ENCODE assay signal across 1 cellular context in the genomic region with DNA sequence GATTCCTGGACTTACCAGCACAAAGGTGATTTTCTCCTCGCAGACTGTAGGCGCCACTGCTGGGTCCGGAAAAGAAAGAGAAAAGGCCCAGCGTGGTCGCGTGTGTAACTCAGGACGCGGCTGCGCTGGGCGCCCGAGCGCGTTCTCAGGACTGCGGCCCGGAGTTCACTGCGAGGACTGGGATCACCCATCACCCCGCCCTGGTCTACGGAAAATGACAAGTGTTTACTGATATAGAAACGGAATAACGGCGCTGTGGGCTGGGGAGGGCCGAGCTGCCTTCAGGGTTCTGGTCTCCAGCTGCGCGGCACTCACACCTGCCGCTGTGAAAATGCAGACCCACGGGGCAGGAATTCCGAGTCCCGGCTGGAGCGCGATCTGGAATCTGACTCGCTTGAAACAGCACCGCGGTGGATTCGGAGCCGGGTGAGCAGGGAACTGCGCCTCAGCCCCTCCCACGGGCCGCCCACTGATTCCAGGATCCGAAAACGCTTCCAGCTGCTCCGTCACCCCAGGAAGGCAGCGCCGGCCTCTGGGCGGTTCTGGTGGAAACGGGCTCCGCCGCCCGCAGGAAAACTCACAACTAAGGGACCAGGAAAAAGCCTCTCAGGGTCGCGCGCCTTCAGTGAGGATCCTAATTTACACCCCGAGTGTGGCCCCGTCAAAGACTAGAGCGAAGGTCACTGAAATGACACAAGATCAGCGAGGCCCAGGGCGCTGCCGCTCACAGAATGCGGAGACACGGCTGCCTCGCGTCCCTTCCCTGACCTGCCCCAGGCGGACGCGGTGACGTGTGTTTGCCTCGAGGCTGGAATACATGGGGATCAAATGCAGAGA.
TF ChIP-seq lines count a peak whose summit lies in the region.

No MANE protein-coding gene starts in this region.

TF ChIP-seq in HepG2, 621 proteins besides CTCF, POLR2A, EP300 and RAD21 (continued from another document and continues in another):
- peak; percentile 85 for TF ChIP-seq ZNF142 (CRISPR knock-in tag; IDR thresholded peaks at IDR 0.05)
- TF ChIP-seq SP2 (CRISPR knock-in tag; IDR thresholded peaks at IDR 0.05), result no peak
- TF ChIP-seq, protein P1, sequence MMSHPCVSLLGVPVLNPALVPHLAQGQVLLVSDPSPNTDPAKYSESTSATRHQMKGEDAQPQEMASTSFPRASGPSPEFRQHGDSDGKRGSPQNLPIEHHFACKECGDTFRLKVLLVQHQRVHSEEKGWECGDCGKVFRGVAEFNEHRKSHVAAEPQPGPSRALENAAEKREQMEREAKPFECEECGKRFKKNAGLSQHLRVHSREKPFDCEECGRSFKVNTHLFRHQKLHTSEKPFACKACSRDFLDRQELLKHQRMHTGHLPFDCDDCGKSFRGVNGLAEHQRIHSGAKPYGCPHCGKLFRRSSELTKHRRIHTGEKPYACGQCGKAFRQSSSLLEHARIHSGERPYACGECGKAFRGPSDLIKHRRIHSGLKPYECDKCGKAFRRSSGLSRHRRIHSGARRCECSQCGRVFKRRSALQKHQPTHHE (CRISPR knock-in tag; IDR thresholded peaks at IDR 0.05; ENCODE audit: borderline replicate concordance), result peak; percentile 67; the same call in 1 of the 2 replicates
- no peak for TF ChIP-seq KDM6A (CRISPR knock-in tag; IDR thresholded peaks at IDR 0.05; ENCODE audit: low read depth)
- peak; percentile 78 for TF ChIP-seq POGK (CRISPR knock-in tag; conservative IDR thresholded peaks at IDR 0.05)
- TF ChIP-seq ZNF205 (CRISPR knock-in tag; IDR thresholded peaks at IDR 0.05), result peak; percentile 61
- TF ChIP-seq YEATS2 (CRISPR knock-in tag; IDR thresholded peaks at IDR 0.05; ENCODE audit: borderline replicate concordance), result peak; percentile 56; the same call in 1 of the 2 replicates
- TF ChIP-seq ZBTB37 (CRISPR knock-in tag; IDR thresholded peaks at IDR 0.05), result no peak
- no peak for TF ChIP-seq KAT2B (IDR thresholded peaks at IDR 0.05; ENCODE audit: borderline replicate concordance, low read depth, low read length)
- no peak; the same call in 1 of the 2 replicates for TF ChIP-seq ZNF891 (CRISPR knock-in tag; IDR thresholded peaks at IDR 0.05)
- TF ChIP-seq ZBED4 (CRISPR knock-in tag; IDR thresholded peaks at IDR 0.05; ENCODE audit: borderline replicate concordance), result peak; percentile 70
- peak; percentile 69; the same call in 1 of the 2 replicates for TF ChIP-seq ZNF12 (CRISPR knock-in tag; IDR thresholded peaks at IDR 0.05)
- TF ChIP-seq BRF2 (CRISPR knock-in tag; IDR thresholded peaks at IDR 0.05), result no peak
- TF ChIP-seq SNRNP70 (IDR thresholded peaks at IDR 0.05; ENCODE audit: low read depth, low read length), result no peak
- peak; percentile 70; the same call in 1 of the 2 replicates for TF ChIP-seq ZSCAN12 (CRISPR knock-in tag; IDR thresholded peaks at IDR 0.05)
- no peak for TF ChIP-seq SKI (IDR thresholded peaks at IDR 0.05; ENCODE audit: partially characterized antibody)
- TF ChIP-seq TEAD2 (CRISPR knock-in tag; IDR thresholded peaks at IDR 0.05), result no peak
- peak; percentile 42 for TF ChIP-seq ZMYM4 (CRISPR knock-in tag; IDR thresholded peaks at IDR 0.05)
- TF ChIP-seq, protein P2, sequence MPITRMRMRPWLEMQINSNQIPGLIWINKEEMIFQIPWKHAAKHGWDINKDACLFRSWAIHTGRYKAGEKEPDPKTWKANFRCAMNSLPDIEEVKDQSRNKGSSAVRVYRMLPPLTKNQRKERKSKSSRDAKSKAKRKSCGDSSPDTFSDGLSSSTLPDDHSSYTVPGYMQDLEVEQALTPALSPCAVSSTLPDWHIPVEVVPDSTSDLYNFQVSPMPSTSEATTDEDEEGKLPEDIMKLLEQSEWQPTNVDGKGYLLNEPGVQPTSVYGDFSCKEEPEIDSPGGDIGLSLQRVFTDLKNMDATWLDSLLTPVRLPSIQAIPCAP (CRISPR knock-in tag; IDR thresholded peaks at IDR 0.05; ENCODE audit: low read depth), result no peak
- 0 out of 2 replicates have a peak, but pooled peaks have one; percentile 9 for TF ChIP-seq REL (CRISPR knock-in tag; conservative IDR thresholded peaks at IDR 0.05)
- peak; percentile 75 for TF ChIP-seq HNF1B (CRISPR knock-in tag; IDR thresholded peaks at IDR 0.05)
- TF ChIP-seq, protein P3, sequence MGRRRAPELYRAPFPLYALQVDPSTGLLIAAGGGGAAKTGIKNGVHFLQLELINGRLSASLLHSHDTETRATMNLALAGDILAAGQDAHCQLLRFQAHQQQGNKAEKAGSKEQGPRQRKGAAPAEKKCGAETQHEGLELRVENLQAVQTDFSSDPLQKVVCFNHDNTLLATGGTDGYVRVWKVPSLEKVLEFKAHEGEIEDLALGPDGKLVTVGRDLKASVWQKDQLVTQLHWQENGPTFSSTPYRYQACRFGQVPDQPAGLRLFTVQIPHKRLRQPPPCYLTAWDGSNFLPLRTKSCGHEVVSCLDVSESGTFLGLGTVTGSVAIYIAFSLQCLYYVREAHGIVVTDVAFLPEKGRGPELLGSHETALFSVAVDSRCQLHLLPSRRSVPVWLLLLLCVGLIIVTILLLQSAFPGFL (CRISPR knock-in tag; IDR thresholded peaks at IDR 0.05), result no peak
- peak; percentile 80 for TF ChIP-seq SSRP1 (CRISPR knock-in tag; IDR thresholded peaks at IDR 0.05)
